Comparison of ENCODE assay signal across 1 cellular context in the genomic region with DNA sequence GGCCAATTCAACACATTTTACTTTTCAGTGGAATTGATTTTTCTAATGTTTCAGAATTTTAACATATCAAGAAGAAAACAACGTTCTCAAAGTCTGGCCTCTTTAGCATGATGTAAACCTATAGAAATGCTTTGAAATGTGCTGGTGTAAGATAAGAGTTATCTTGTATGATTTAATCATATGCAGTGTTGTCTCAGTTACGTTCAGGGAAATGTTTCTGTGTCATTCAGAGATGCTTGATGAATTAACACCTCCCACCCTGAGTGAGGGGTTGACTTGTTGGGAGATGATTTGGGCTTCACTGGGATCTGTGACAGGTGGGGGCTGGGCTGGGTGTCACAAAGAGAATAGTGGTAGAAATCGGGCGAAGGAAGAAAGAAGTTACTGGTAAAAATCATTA.
TF ChIP-seq lines count a peak whose summit lies in the region.

No MANE protein-coding gene starts in this region.

TF ChIP-seq in K562, 482 proteins besides CTCF, POLR2A, EP300 and RAD21 (continued from another document):
- TF ChIP-seq, protein P1, sequence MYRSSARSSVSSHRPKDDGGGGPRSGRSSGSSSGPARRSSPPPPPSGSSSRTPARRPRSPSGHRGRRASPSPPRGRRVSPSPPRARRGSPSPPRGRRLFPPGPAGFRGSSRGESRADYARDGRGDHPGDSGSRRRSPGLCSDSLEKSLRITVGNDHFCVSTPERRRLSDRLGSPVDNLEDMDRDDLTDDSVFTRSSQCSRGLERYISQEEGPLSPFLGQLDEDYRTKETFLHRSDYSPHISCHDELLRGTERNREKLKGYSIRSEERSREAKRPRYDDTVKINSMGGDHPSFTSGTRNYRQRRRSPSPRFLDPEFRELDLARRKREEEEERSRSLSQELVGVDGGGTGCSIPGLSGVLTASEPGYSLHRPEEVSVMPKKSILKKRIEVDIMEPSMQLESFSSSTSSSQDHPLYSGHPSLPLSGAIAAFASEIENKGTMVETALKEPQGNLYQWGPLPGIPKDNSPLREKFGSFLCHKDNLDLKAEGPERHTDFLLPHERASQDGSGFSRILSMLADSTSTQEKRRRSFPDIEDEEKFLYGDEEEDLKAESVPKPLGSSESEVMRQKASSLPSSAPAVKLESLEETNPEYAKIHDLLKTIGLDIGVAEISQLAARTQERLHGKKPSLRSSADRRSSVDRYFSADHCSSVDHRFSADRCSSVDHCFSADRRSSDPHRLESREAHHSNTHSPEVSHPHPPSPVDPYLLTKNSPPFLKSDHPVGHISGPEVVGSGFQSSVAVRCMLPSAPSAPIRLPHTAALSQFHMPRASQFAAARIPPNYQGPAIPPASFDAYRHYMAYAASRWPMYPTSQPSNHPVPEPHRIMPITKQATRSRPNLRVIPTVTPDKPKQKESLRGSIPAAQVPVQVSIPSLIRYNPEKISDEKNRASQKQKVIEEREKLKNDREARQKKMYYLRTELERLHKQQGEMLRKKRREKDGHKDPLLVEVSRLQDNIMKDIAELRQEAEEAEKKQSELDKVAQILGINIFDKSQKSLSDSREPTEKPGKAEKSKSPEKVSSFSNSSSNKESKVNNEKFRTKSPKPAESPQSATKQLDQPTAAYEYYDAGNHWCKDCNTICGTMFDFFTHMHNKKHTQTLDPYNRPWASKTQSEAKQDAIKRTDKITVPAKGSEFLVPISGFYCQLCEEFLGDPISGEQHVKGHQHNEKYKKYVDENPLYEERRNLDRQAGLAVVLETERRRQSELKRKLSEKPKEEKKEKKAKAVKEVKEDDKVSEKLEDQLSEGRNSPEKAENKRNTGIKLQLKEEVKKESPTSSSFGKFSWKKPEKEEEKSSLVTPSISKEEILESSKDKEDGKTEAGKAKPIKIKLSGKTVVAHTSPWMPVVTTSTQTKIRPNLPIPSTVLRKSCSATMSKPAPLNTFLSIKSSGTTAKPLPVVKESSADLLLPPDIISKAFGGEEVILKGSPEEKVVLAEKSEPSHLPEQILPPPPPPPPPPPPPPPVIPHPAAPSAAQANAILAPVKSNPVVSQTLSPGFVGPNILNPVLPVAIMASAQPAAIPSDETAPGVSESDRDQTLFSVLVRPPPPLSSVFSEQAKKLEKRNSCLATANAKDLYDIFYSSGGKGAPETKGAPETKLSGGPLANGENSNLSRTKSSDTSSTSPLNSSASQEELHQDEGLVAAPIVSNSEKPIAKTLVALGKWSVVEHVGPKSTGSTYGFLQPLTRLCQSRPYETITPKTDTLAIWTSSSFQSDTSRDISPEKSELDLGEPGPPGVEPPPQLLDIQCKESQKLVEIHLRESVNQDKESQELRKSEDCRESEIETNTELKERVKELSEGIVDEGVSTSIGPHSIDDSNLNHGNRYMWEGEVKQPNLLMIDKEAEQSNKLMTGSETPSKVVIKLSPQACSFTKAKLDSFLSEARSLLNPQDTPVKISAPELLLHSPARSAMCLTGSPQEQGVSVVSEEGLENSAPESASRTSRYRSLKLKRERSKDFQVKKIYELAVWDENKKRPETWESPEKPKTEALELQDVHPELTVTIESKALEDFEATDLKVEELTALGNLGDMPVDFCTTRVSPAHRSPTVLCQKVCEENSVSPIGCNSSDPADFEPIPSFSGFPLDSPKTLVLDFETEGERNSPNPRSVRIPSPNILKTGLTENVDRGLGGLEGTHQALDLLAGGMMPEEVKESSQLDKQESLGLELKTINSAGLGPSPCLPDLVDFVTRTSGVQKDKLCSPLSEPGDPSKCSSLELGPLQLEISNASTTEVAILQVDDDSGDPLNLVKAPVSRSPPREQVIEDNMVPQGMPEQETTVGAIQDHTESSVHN (IDR thresholded peaks at IDR 0.05; ENCODE audit: borderline replicate concordance in 1 of 2, low read depth in 1 of 2) = 0 out of 4 replicates have a peak, but pooled peaks of 1 of the 2 experiments have one; percentile 21
- TF ChIP-seq NRF1 (conservative IDR thresholded peaks at IDR 0.05 in 1 of 2, IDR thresholded peaks at IDR 0.05 in 1 of 2) (no peak), CBFA2T3 (IDR thresholded peaks at IDR 0.05) (peak; percentile 78), RBM15 (IDR thresholded peaks at IDR 0.05; ENCODE audit: insufficient read depth, low read length) (no peak), HCFC1 (IDR thresholded peaks at IDR 0.05; ENCODE audit: low read depth, low read length) (no peak), MECOM (CRISPR knock-in tag; IDR thresholded peaks at IDR 0.05) (no peak), TSC22D4 (tag; IDR thresholded peaks at IDR 0.05) (no peak), HLTF (IDR thresholded peaks at IDR 0.05) (no peak), HDAC2 (IDR thresholded peaks at IDR 0.05) (peak; percentile 13; the same call in 1 of the 2 replicates), PCBP1 (IDR thresholded peaks at IDR 0.05; ENCODE audit: low read depth, low read length, poor library complexity, severe bottlenecking) (no peak), ZNF584 (CRISPR knock-in tag; IDR thresholded peaks at IDR 0.05; ENCODE audit: low read depth) (0 out of 2 replicates have a peak, but pooled peaks have one; percentile 7), ZNF445 (CRISPR knock-in tag; IDR thresholded peaks at IDR 0.05; ENCODE audit: low read depth) (no peak), ETV1 (tag; conservative IDR thresholded peaks at IDR 0.05; ENCODE audit: low read depth) (no peak), EP400 (IDR thresholded peaks at IDR 0.05) (peak; percentile 67), ZNF133 (CRISPR knock-in tag; IDR thresholded peaks at IDR 0.05) (no peak), NFYB (IDR thresholded peaks at IDR 0.05; ENCODE audit: extremely low read depth, insufficient read length) (no peak), PHF21A (IDR thresholded peaks at IDR 0.05; ENCODE audit: borderline replicate concordance, low read depth) (no peak), MYC (IDR thresholded peaks at IDR 0.05; ENCODE audit: low read depth, low read length) (peak; percentile 14; the same call in 1 of the 2 replicates), MYC (CRISPR knock-in tag; IDR thresholded peaks at IDR 0.05; ENCODE audit: borderline replicate concordance, low read depth) (no peak), FOXA3 (CRISPR knock-in tag; conservative IDR thresholded peaks at IDR 0.05 in 1 of 2, IDR thresholded peaks at IDR 0.05 in 1 of 2) (peak in 1 of 2 experiments; percentile 44; a peak in 1 of 4 replicates), KLF10 (CRISPR knock-in tag; IDR thresholded peaks at IDR 0.05) (no peak), ZNF766 (CRISPR knock-in tag; conservative IDR thresholded peaks at IDR 0.05) (no peak; the same call in 1 of the 2 replicates), CBX1 (IDR thresholded peaks at IDR 0.05; ENCODE audit: low read depth) (no peak), CREBBP (IDR thresholded peaks at IDR 0.05; ENCODE audit: low read depth, low read length) (no peak)
- TF ChIP-seq, protein P2, sequence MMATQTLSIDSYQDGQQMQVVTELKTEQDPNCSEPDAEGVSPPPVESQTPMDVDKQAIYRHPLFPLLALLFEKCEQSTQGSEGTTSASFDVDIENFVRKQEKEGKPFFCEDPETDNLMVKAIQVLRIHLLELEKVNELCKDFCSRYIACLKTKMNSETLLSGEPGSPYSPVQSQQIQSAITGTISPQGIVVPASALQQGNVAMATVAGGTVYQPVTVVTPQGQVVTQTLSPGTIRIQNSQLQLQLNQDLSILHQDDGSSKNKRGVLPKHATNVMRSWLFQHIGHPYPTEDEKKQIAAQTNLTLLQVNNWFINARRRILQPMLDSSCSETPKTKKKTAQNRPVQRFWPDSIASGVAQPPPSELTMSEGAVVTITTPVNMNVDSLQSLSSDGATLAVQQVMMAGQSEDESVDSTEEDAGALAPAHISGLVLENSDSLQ (IDR thresholded peaks at IDR 0.05) = peak; percentile 89
- TF ChIP-seq, protein P3, sequence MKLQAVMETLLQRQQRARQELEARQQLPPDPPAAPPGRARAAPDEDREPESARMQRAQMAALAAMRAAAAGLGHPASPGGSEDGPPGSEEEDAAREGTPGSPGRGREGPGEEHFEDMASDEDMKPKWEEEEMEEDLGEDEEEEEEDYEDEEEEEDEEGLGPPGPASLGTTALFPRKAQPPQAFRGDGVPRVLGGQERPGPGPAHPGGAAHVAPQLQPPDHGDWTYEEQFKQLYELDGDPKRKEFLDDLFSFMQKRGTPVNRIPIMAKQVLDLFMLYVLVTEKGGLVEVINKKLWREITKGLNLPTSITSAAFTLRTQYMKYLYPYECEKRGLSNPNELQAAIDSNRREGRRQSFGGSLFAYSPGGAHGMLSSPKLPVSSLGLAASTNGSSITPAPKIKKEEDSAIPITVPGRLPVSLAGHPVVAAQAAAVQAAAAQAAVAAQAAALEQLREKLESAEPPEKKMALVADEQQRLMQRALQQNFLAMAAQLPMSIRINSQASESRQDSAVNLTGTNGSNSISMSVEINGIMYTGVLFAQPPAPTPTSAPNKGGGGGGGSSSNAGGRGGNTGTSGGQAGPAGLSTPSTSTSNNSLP (IDR thresholded peaks at IDR 0.05; ENCODE audit: borderline replicate concordance, low read depth, low read length) = peak; percentile 93
- TF ChIP-seq, protein P4, sequence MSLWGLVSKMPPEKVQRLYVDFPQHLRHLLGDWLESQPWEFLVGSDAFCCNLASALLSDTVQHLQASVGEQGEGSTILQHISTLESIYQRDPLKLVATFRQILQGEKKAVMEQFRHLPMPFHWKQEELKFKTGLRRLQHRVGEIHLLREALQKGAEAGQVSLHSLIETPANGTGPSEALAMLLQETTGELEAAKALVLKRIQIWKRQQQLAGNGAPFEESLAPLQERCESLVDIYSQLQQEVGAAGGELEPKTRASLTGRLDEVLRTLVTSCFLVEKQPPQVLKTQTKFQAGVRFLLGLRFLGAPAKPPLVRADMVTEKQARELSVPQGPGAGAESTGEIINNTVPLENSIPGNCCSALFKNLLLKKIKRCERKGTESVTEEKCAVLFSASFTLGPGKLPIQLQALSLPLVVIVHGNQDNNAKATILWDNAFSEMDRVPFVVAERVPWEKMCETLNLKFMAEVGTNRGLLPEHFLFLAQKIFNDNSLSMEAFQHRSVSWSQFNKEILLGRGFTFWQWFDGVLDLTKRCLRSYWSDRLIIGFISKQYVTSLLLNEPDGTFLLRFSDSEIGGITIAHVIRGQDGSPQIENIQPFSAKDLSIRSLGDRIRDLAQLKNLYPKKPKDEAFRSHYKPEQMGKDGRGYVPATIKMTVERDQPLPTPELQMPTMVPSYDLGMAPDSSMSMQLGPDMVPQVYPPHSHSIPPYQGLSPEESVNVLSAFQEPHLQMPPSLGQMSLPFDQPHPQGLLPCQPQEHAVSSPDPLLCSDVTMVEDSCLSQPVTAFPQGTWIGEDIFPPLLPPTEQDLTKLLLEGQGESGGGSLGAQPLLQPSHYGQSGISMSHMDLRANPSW (CRISPR knock-in tag; IDR thresholded peaks at IDR 0.05) = no peak
- TF ChIP-seq, protein P5, sequence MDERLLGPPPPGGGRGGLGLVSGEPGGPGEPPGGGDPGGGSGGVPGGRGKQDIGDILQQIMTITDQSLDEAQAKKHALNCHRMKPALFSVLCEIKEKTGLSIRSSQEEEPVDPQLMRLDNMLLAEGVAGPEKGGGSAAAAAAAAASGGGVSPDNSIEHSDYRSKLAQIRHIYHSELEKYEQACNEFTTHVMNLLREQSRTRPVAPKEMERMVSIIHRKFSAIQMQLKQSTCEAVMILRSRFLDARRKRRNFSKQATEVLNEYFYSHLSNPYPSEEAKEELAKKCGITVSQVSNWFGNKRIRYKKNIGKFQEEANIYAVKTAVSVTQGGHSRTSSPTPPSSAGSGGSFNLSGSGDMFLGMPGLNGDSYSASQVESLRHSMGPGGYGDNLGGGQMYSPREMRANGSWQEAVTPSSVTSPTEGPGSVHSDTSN (CRISPR knock-in tag; IDR thresholded peaks at IDR 0.05; ENCODE audit: low read depth) = no peak
- TF ChIP-seq, protein P5 (tag; conservative IDR thresholded peaks at IDR 0.05; ENCODE audit: low read depth) = peak; percentile 63
- TF ChIP-seq, protein P6, sequence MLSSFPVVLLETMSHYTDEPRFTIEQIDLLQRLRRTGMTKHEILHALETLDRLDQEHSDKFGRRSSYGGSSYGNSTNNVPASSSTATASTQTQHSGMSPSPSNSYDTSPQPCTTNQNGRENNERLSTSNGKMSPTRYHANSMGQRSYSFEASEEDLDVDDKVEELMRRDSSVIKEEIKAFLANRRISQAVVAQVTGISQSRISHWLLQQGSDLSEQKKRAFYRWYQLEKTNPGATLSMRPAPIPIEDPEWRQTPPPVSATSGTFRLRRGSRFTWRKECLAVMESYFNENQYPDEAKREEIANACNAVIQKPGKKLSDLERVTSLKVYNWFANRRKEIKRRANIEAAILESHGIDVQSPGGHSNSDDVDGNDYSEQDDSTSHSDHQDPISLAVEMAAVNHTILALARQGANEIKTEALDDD (IDR thresholded peaks at IDR 0.05) = peak; percentile 40; the same call in 1 of the 2 replicates
